ENCODE assay signal across 2 cellular contexts in the genomic region with DNA sequence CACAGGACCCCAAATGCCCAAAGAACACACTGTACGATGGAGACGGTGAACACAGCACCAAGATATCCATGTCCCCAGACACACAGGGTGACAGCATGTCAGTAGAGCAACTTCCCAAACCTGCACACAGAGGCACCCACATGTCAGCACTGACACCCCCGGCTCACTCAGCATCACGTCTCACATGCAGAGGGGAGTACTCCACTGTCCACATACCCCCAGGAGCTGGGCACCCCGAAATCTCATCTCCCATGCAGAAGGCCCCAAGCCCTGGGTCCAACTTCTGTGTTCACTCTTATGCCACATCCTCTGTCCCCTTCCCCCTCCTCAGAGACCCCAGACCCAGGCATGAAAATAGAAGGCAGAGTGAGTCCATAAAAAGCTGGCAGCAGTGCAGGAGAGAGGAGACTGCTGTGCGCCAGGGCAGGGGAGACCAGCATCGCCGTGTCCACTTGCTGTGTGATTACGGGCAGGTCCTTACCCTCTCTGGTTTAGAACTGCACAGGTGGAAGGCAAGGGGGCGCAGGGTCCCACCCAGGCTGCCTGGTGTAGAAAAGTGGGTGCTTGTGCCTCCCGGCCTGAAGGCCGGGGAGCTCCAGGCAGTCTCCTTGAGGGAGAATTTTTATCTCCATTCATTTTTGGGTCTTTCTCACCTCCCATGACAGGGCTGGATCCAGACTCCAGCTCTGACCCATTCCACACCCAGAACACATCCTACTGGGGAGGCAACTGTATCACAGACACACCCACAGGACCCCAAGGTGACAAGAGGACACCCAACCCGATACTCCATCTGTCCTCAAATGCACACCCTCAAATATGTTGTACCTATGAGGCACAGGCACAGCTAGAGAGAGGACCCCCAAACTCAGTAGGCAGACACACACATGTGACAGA.
TF ChIP-seq lines count a peak whose summit lies in the region.

No MANE protein-coding gene starts in this region.

TF ChIP-seq in HEK293, 187 proteins besides CTCF, POLR2A, EP300 and RAD21:
- TF ChIP-seq, protein P1, sequence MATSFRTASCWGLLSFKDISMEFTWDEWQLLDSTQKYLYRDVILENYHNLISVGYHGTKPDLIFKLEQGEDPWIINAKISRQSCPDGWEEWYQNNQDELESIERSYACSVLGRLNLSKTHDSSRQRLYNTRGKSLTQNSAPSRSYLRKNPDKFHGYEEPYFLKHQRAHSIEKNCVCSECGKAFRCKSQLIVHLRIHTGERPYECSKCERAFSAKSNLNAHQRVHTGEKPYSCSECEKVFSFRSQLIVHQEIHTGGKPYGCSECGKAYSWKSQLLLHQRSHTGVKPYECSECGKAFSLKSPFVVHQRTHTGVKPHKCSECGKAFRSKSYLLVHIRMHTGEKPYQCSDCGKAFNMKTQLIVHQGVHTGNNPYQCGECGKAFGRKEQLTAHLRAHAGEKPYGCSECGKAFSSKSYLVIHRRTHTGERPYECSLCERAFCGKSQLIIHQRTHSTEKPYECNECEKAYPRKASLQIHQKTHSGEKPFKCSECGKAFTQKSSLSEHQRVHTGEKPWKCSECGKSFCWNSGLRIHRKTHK (tag by site-specific recombination; IDR thresholded peaks at IDR 0.05): no peak
- TF ChIP-seq ZBTB17 (tag by site-specific recombination; IDR thresholded peaks at IDR 0.05) (0 out of 2 replicates have a peak, but pooled peaks have one; percentile 32), GLIS2 (tag by site-specific recombination; IDR thresholded peaks at IDR 0.05) (0 out of 2 replicates have a peak, but pooled peaks have one; percentile 16), ZBTB20 (tag by site-specific recombination; IDR thresholded peaks at IDR 0.05) (peak; percentile 45; the same call in 1 of the 2 replicates), ZNF621 (tag by site-specific recombination; IDR thresholded peaks at IDR 0.05) (0 out of 2 replicates have a peak, but pooled peaks have one; percentile 43)
- TF ChIP-seq, protein P2, sequence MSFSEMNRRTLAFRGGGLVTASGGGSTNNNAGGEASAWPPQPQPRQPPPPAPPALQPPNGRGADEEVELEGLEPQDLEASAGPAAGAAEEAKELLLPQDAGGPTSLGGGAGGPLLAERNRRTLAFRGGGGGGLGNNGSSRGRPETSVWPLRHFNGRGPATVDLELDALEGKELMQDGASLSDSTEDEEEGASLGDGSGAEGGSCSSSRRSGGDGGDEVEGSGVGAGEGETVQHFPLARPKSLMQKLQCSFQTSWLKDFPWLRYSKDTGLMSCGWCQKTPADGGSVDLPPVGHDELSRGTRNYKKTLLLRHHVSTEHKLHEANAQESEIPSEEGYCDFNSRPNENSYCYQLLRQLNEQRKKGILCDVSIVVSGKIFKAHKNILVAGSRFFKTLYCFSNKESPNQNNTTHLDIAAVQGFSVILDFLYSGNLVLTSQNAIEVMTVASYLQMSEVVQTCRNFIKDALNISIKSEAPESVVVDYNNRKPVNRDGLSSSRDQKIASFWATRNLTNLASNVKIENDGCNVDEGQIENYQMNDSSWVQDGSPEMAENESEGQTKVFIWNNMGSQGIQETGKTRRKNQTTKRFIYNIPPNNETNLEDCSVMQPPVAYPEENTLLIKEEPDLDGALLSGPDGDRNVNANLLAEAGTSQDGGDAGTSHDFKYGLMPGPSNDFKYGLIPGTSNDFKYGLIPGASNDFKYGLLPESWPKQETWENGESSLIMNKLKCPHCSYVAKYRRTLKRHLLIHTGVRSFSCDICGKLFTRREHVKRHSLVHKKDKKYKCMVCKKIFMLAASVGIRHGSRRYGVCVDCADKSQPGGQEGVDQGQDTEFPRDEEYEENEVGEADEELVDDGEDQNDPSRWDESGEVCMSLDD (tag by site-specific recombination; IDR thresholded peaks at IDR 0.05): 0 out of 2 replicates have a peak, but pooled peaks have one; percentile 20
- TF ChIP-seq, protein P3, sequence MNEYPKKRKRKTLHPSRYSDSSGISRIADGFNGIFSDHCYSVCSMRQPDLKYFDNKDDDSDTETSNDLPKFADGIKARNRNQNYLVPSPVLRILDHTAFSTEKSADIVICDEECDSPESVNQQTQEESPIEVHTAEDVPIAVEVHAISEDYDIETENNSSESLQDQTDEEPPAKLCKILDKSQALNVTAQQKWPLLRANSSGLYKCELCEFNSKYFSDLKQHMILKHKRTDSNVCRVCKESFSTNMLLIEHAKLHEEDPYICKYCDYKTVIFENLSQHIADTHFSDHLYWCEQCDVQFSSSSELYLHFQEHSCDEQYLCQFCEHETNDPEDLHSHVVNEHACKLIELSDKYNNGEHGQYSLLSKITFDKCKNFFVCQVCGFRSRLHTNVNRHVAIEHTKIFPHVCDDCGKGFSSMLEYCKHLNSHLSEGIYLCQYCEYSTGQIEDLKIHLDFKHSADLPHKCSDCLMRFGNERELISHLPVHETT (tag by site-specific recombination; IDR thresholded peaks at IDR 0.05): no peak
- TF ChIP-seq, protein P4, sequence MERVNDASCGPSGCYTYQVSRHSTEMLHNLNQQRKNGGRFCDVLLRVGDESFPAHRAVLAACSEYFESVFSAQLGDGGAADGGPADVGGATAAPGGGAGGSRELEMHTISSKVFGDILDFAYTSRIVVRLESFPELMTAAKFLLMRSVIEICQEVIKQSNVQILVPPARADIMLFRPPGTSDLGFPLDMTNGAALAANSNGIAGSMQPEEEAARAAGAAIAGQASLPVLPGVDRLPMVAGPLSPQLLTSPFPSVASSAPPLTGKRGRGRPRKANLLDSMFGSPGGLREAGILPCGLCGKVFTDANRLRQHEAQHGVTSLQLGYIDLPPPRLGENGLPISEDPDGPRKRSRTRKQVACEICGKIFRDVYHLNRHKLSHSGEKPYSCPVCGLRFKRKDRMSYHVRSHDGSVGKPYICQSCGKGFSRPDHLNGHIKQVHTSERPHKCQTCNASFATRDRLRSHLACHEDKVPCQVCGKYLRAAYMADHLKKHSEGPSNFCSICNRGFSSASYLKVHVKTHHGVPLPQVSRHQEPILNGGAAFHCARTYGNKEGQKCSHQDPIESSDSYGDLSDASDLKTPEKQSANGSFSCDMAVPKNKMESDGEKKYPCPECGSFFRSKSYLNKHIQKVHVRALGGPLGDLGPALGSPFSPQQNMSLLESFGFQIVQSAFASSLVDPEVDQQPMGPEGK (tag by site-specific recombination; IDR thresholded peaks at IDR 0.05): peak; percentile 8; the same call in 1 of the 2 replicates
TF ChIP-seq in HEK293: peak in this region for 6.

TF ChIP-seq in GM12878, 131 proteins besides CTCF, POLR2A, EP300 and RAD21 (continues in another document):
- no peak for TF ChIP-seq HCFC1 (IDR thresholded peaks at IDR 0.05; ENCODE audit: low read length)
- no peak for TF ChIP-seq MYC (IDR thresholded peaks at IDR 0.05; ENCODE audit: insufficient read depth, insufficient read length, insufficient replicate concordance, low read length, severe bottlenecking)
- no peak for TF ChIP-seq IRF4 (IDR thresholded peaks at IDR 0.05; ENCODE audit: low read depth, low read length)
- no peak for TF ChIP-seq GABPA (IDR thresholded peaks at IDR 0.05; ENCODE audit: low read depth)
- TF ChIP-seq, protein P5, sequence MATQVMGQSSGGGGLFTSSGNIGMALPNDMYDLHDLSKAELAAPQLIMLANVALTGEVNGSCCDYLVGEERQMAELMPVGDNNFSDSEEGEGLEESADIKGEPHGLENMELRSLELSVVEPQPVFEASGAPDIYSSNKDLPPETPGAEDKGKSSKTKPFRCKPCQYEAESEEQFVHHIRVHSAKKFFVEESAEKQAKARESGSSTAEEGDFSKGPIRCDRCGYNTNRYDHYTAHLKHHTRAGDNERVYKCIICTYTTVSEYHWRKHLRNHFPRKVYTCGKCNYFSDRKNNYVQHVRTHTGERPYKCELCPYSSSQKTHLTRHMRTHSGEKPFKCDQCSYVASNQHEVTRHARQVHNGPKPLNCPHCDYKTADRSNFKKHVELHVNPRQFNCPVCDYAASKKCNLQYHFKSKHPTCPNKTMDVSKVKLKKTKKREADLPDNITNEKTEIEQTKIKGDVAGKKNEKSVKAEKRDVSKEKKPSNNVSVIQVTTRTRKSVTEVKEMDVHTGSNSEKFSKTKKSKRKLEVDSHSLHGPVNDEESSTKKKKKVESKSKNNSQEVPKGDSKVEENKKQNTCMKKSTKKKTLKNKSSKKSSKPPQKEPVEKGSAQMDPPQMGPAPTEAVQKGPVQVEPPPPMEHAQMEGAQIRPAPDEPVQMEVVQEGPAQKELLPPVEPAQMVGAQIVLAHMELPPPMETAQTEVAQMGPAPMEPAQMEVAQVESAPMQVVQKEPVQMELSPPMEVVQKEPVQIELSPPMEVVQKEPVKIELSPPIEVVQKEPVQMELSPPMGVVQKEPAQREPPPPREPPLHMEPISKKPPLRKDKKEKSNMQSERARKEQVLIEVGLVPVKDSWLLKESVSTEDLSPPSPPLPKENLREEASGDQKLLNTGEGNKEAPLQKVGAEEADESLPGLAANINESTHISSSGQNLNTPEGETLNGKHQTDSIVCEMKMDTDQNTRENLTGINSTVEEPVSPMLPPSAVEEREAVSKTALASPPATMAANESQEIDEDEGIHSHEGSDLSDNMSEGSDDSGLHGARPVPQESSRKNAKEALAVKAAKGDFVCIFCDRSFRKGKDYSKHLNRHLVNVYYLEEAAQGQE (IDR thresholded peaks at IDR 0.05; ENCODE audit: low read depth, low read length): no peak
- no peak; the same call in 1 of the 2 replicates for TF ChIP-seq SMAD5 (IDR thresholded peaks at IDR 0.05; ENCODE audit: low read depth)
- TF ChIP-seq, protein P6, sequence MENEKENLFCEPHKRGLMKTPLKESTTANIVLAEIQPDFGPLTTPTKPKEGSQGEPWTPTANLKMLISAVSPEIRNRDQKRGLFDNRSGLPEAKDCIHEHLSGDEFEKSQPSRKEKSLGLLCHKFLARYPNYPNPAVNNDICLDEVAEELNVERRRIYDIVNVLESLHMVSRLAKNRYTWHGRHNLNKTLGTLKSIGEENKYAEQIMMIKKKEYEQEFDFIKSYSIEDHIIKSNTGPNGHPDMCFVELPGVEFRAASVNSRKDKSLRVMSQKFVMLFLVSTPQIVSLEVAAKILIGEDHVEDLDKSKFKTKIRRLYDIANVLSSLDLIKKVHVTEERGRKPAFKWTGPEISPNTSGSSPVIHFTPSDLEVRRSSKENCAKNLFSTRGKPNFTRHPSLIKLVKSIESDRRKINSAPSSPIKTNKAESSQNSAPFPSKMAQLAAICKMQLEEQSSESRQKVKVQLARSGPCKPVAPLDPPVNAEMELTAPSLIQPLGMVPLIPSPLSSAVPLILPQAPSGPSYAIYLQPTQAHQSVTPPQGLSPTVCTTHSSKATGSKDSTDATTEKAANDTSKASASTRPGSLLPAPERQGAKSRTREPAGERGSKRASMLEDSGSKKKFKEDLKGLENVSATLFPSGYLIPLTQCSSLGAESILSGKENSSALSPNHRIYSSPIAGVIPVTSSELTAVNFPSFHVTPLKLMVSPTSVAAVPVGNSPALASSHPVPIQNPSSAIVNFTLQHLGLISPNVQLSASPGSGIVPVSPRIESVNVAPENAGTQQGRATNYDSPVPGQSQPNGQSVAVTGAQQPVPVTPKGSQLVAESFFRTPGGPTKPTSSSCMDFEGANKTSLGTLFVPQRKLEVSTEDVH (IDR thresholded peaks at IDR 0.05; ENCODE audit: low read depth, partially characterized antibody): no peak
- TF ChIP-seq, protein P7, sequence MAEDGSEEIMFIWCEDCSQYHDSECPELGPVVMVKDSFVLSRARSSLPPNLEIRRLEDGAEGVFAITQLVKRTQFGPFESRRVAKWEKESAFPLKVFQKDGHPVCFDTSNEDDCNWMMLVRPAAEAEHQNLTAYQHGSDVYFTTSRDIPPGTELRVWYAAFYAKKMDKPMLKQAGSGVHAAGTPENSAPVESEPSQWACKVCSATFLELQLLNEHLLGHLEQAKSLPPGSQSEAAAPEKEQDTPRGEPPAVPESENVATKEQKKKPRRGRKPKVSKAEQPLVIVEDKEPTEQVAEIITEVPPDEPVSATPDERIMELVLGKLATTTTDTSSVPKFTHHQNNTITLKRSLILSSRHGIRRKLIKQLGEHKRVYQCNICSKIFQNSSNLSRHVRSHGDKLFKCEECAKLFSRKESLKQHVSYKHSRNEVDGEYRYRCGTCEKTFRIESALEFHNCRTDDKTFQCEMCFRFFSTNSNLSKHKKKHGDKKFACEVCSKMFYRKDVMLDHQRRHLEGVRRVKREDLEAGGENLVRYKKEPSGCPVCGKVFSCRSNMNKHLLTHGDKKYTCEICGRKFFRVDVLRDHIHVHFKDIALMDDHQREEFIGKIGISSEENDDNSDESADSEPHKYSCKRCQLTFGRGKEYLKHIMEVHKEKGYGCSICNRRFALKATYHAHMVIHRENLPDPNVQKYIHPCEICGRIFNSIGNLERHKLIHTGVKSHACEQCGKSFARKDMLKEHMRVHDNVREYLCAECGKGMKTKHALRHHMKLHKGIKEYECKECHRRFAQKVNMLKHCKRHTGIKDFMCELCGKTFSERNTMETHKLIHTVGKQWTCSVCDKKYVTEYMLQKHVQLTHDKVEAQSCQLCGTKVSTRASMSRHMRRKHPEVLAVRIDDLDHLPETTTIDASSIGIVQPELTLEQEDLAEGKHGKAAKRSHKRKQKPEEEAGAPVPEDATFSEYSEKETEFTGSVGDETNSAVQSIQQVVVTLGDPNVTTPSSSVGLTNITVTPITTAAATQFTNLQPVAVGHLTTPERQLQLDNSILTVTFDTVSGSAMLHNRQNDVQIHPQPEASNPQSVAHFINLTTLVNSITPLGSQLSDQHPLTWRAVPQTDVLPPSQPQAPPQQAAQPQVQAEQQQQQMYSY (CRISPR knock-in tag; IDR thresholded peaks at IDR 0.05): no peak
- no peak for TF ChIP-seq CBX5 (IDR thresholded peaks at IDR 0.05; ENCODE audit: low read depth)
- TF ChIP-seq, protein P8, sequence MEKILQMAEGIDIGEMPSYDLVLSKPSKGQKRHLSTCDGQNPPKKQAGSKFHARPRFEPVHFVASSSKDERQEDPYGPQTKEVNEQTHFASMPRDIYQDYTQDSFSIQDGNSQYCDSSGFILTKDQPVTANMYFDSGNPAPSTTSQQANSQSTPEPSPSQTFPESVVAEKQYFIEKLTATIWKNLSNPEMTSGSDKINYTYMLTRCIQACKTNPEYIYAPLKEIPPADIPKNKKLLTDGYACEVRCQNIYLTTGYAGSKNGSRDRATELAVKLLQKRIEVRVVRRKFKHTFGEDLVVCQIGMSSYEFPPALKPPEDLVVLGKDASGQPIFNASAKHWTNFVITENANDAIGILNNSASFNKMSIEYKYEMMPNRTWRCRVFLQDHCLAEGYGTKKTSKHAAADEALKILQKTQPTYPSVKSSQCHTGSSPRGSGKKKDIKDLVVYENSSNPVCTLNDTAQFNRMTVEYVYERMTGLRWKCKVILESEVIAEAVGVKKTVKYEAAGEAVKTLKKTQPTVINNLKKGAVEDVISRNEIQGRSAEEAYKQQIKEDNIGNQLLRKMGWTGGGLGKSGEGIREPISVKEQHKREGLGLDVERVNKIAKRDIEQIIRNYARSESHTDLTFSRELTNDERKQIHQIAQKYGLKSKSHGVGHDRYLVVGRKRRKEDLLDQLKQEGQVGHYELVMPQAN (conservative IDR thresholded peaks at IDR 0.05): no peak
- no peak; the same call in 1 of the 2 replicates for TF ChIP-seq POLR2AphosphoS2 (IDR thresholded peaks at IDR 0.05; ENCODE audit: low read depth, low read length)
- TF ChIP-seq, protein P9, sequence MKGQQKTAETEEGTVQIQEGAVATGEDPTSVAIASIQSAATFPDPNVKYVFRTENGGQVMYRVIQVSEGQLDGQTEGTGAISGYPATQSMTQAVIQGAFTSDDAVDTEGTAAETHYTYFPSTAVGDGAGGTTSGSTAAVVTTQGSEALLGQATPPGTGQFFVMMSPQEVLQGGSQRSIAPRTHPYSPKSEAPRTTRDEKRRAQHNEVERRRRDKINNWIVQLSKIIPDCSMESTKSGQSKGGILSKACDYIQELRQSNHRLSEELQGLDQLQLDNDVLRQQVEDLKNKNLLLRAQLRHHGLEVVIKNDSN (IDR thresholded peaks at IDR 0.05; ENCODE audit: borderline replicate concordance, extremely low read length, insufficient read depth, low read depth, low read length): no peak
- no peak for TF ChIP-seq HDAC6 (IDR thresholded peaks at IDR 0.05; ENCODE audit: unreplicated experiment)
